Comparison of ENCODE assay signal across 15 cellular contexts in the genomic region with DNA sequence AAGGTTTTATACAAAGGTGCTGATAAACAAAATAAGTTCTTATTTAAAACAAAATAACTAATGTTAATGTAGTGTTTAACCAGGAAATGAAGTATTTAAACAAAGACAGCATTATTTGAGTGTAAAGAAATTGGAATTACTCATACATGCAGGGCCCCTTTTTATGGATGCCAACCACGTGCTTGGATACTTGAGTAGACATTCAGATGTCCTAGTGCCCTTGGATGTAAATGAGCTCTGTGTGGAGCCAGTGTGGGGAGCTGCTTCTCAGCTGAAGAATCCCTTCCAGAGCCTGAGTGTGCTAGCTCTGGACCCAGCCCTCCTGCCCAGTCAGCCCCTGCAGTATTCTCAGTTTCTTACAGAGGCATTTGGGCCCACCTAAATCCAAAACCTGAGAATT.
DNase-seq lines count a peak whose midpoint lies in the region; ATAC-seq and TF ChIP-seq lines count a peak whose summit lies in the region.
"Had no signal": no experiment of that assay in that cellular context is flagged by ENCODE, and none has a peak within 500 bp of the region (broad histone marks: within the 10 kb centered on the region; RNA-seq: fewer than 3 reads in every experiment).

No MANE protein-coding gene starts in this region.

- peaks cover 11 to 22% of the 10 kb centered on the region in 2 donors for H3K36me3 Mint-ChIP-seq in CD14-positive monocyte

- in situ Hi-C loops in GM23248 (cut with MboI): loop anchor here (25.0 kb wide), 1 partner anchor 393 kb away; no protein-coding TSS in a partner anchor

- no peaks in the 10 kb centered on the region for H3K9me3 Mint-ChIP-seq in CD14-positive monocyte
- H3K9me3 Mint-ChIP-seq: activated T-cell treated with anti-CD3 and anti-CD28 coated beads, Interleukin-2, amount 50 U/mL, for 24 hours; CD8-positive, alpha-beta T cell; IgD-negative memory B cell; neural crest cell; T-cell had no signal

- WGBS in GM23248 (ENCODE audit: low coverage in 1 of 2, low lambda C conversion rate in 2 of 2, missing lambda C conversion rate in 2 of 2), 2 experiments: 35 to 53% methylated on average over 1 of the region's 1 CpG

- H3K9me2 ChIP-seq in GM23248 (ENCODE audit: insufficient read depth): no peaks in the 10 kb centered on the region; the same call in 1 of the 2 replicates

- intact Hi-C loops in CD14-positive monocyte (cut with micrococcal nuclease): no loop called here

- no peaks in the 10 kb centered on the region for H3K27me3 Mint-ChIP-seq in CD14-positive monocyte (ENCODE audit: low read depth in 3 of 3)
- H3K27me3 Mint-ChIP-seq: activated T-cell treated with anti-CD3 and anti-CD28 coated beads, Interleukin-2, amount 50 U/mL, for 24 hours; IgD-negative memory B cell; T-cell had no signal

- DNase-seq in GM23248 (peak; percentile 6), NCI-H526 treated with DMSO at 0.1 percent for 48 hours (lab: John Stamatoyannopoulos, UW) (peak; percentile 1), foreskin fibroblast (peak; percentile 41 to 45), pons (ENCODE audit: low spot score) (peak; percentile 89), CD14-positive monocyte (ENCODE audit: low spot score) (no peak)
- no peak for DNase-seq in activated CD4-positive, alpha-beta T cell treated with anti-CD3 and anti-CD28 coated beads, Interleukin-2, amount 50 U/mL, for 4 hours
- DNase-seq: activated CD4-positive, CD25-positive, alpha-beta regulatory T cell treated with anti-CD3 and anti-CD28 coated beads, Interleukin-2, amount 50 U/mL, for 72 hours; activated T-cell treated with anti-CD3 and anti-CD28 coated beads, Interleukin-2, amount 50 U/mL, for 24 hours; CD8-positive, alpha-beta T cell; effector memory CD4-positive, alpha-beta T cell; NCI-H187; T-cell had no signal

- no peak overlapping the region for H3K27ac ChIP-seq in GM23248

- peaks cover under 1% of the 10 kb centered on the region; the same call in 1 of the 2 replicates for H3K36me3 ChIP-seq in GM23248 (ENCODE audit: low read depth)

- H4K20me1 ChIP-seq in GM23248 (ENCODE audit: insufficient read depth): no peaks in the 10 kb centered on the region

- H3K4me3 Mint-ChIP-seq in CD14-positive monocyte: no peak overlapping the region
- H3K4me3 Mint-ChIP-seq: activated T-cell treated with anti-CD3 and anti-CD28 coated beads, Interleukin-2, amount 50 U/mL, for 24 hours; CD8-positive, alpha-beta T cell; neural crest cell; T-cell had no signal

- H3K9ac ChIP-seq in GM23248: no peak overlapping the region

- no peak overlapping the region for H3K27ac Mint-ChIP-seq in CD14-positive monocyte
- H3K27ac Mint-ChIP-seq: activated T-cell treated with anti-CD3 and anti-CD28 coated beads, Interleukin-2, amount 50 U/mL, for 24 hours; CD8-positive, alpha-beta T cell; T-cell had no signal

- H3F3A ChIP-seq in GM23248 (ENCODE audit: insufficient read depth): no peaks in the 10 kb centered on the region; the same call in 1 of the 2 replicates

- no peaks in the 10 kb centered on the region for H3K9me3 ChIP-seq in GM23248 (ENCODE audit: low read depth)

- no peak overlapping the region for H2AFZ ChIP-seq in GM23248

- H3K4me3 ChIP-seq in GM23248 (no peak overlapping the region), foreskin fibroblast (ENCODE audit: low read depth in 1 of 2, low read length in 2 of 2) (no peak overlapping the region)

- H3K4me1 ChIP-seq in GM23248 (ENCODE audit: insufficient read depth): no peaks in the 10 kb centered on the region

- H3K27me3 ChIP-seq in GM23248 (replicated peaks; ENCODE audit: insufficient read depth): no peaks in the 10 kb centered on the region

- no peak overlapping the region for H3K4me2 ChIP-seq in GM23248 (ENCODE audit: unreplicated experiment)

- no peaks in the 10 kb centered on the region for H3K4me1 Mint-ChIP-seq in CD14-positive monocyte
- H3K4me1 Mint-ChIP-seq: T-cell had no signal

- ATAC-seq in HG03565 (IDR thresholded peaks at IDR 0.05; ENCODE audit: unreplicated experiment): no peak
- ATAC-seq: CD8-positive, alpha-beta T cell; T-cell had no signal

- no peaks in the 10 kb centered on the region for H3K79me2 ChIP-seq in GM23248 (ENCODE audit: insufficient read depth)

- TF ChIP-seq CTCF in foreskin fibroblast (IDR thresholded peaks at IDR 0.05; ENCODE audit: low read depth, low read length): no peak
- no peak for TF ChIP-seq CTCF in CD14-positive monocyte (IDR thresholded peaks at IDR 0.05)

Comparison
In these comparisons a context has a peak if more than half of its experiments do, and no peak if none do; other contexts are left out.
1. DNase-seq: peak in GM23248 (single experiment), NCI-H526 treated with DMSO at 0.1 percent for 48 hours (single experiment), foreskin fibroblast (2 of 2) and pons (single experiment); none in activated CD4-positive, alpha-beta T cell treated with anti-CD3 and anti-CD28 coated beads, Interleukin-2, amount 50 U/mL, for 4 hours (0 of 2) and CD14-positive monocyte (single experiment).